9 cellular contexts compared by ENCODE assay signal in the genomic region with DNA sequence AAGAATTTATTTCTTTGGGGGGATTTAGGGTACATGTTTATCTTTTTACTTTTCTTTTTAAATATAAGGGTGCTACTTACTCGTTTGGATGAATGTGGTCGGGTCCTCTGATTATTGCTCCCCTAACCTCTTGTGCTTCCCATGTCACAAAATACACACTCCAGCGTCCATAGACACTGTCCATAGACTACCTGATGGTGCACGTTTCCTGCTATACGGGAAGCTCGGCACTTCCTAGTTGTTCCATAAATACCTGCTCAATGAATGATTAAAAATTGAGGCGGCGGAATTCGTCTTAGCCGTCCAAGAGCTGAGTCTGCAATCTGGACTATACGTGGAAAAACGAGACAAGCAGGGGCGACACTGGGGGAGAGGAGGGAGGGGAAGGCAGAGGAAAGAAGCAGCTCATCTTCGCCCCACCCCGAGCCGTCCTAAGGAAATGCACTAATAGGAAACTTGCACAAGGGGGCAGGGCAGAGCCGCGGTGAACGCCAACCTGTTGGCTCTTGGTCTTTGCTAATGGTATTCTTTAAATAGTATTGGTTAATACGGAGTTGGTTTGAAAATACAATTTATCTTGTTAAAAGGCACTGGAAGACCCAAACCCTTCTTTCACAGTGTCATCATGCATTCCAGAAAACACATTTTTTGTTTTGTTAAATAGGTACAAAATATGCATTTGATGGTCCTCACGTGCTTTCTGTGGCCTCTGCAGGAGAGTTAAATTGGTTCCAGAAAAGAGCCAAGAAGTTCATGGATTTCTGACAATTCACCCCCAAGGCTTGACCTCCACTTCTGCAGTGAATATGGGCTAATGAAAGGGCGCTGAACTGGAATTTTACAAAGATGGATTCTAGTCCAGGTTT.
DNase-seq lines count a peak whose midpoint lies in the region; ATAC-seq and TF ChIP-seq lines count a peak whose summit lies in the region.
"Had no signal": no experiment of that assay in that cellular context is flagged by ENCODE, and none has a peak within 500 bp of the region (broad histone marks: within the 10 kb centered on the region; RNA-seq: fewer than 3 reads in every experiment).

No MANE protein-coding gene starts in this region.

- H3K79me1 ChIP-seq in neuronal stem cell (ENCODE audit: low read depth, low read length): no peaks in the 10 kb centered on the region

- no peak overlapping the region for H2BK12ac ChIP-seq in neuronal stem cell (ENCODE audit: low read length)

- H2AK5ac ChIP-seq in neuronal stem cell (ENCODE audit: low read depth, low read length): no peak overlapping the region

- H3K18ac ChIP-seq in neuronal stem cell (ENCODE audit: low read length): no peak overlapping the region

- no peak overlapping the region for H3K14ac ChIP-seq in neuronal stem cell (ENCODE audit: low read length)

- no peak overlapping the region for H3K4ac ChIP-seq in neuronal stem cell (ENCODE audit: low read length)

- no peak overlapping the region for H3K23ac ChIP-seq in neuronal stem cell (ENCODE audit: low read depth, low read length, poor library complexity)

- no peak overlapping the region for H4K91ac ChIP-seq in neuronal stem cell (ENCODE audit: low read depth, low read length, poor library complexity)

- no peak overlapping the region for H3K9ac ChIP-seq in neuronal stem cell (ENCODE audit: low read depth, low read length, poor library complexity)

- TF ChIP-seq CTCF in 22Rv1 (IDR thresholded peaks at IDR 0.05) (peak; percentile 89), GM06990 (IDR thresholded peaks at IDR 0.05; ENCODE audit: insufficient read depth, low read length, poor library complexity, severe bottlenecking) (peak; percentile 71), Peyer's patch (IDR thresholded peaks at IDR 0.05) (peak in 4 of 6 experiments; percentile 26 to 43 (median 38))

- H3K4me3 ChIP-seq in GM06990 (replicated peaks; ENCODE audit: low read depth, low read length) (peak overlapping the region; percentile 53), Peyer's patch (peak overlapping the region in 1 of 4 donors; percentile 1), neuronal stem cell (ENCODE audit: low read length in 2 of 2) (no peak overlapping the region)

- WGBS in neuronal stem cell (ENCODE audit: extremely low coverage in 2 of 2, insufficient read length in 2 of 2, insufficient replicate concordance in 1 of 2), 2 donors: no CpG with 5 or more reads among the region's 22 CpGs

- no peak overlapping the region for H2BK15ac ChIP-seq in neuronal stem cell (ENCODE audit: low read length)

- H3K27ac ChIP-seq in 22Rv1 (no peak overlapping the region), Peyer's patch (no peak overlapping the region), neuronal stem cell (replicated peaks; ENCODE audit: low read length) (no peak overlapping the region)
- H3K27ac ChIP-seq: epithelial cell of prostate had no signal

- no peaks in the 10 kb centered on the region for H3K36me3 ChIP-seq in GM06990 (ENCODE audit: control insufficient read depth, insufficient read depth, low read length)
- no peaks in the 10 kb centered on the region for H3K36me3 ChIP-seq in Peyer's patch
- peaks cover 0 to 2% of the 10 kb centered on the region in 2 donors for H3K36me3 ChIP-seq in neuronal stem cell (replicated peaks in 1 of 2; ENCODE audit: control insufficient read depth in 2 of 2, insufficient read depth in 2 of 2, low read length in 2 of 2)

- H4K8ac ChIP-seq in neuronal stem cell (ENCODE audit: low read depth, low read length): no peak overlapping the region

- H3K4me1 ChIP-seq in Peyer's patch (no peaks in the 10 kb centered on the region), neuronal stem cell (ENCODE audit: control insufficient read depth in 2 of 2, insufficient read depth in 1 of 2, low read depth in 1 of 2, low read length in 2 of 2) (no peaks in the 10 kb centered on the region)

- H3K4me2 ChIP-seq in neuronal stem cell (ENCODE audit: insufficient read depth, low read length, poor library complexity, severe bottlenecking): no peak overlapping the region

- no peak overlapping the region for H2BK5ac ChIP-seq in neuronal stem cell (ENCODE audit: low read length)

- peak; percentile 60 for ATAC-seq in HG02852 (IDR thresholded peaks at IDR 0.05; ENCODE audit: unreplicated experiment)
- ATAC-seq in esophagus mucosa: peak; percentile 78

- no peak for TF ChIP-seq POLR2A in Peyer's patch (IDR thresholded peaks at IDR 0.05)

- H2BK120ac ChIP-seq in neuronal stem cell (ENCODE audit: low read depth, low read length): no peak overlapping the region

- no peak overlapping the region for H2AFZ ChIP-seq in neuronal stem cell (ENCODE audit: low read length)

- peaks cover 0 to 5% (median 1%) of the 10 kb centered on the region in 4 donors for H3K9me3 ChIP-seq in Peyer's patch
- peaks cover 9 to 36% of the 10 kb centered on the region in 2 donors for H3K9me3 ChIP-seq in neuronal stem cell (replicated peaks in 1 of 2; ENCODE audit: control insufficient read depth in 2 of 2, insufficient read depth in 1 of 2, low read depth in 1 of 2, low read length in 2 of 2)

- H3K27me3 ChIP-seq in GM06990 (replicated peaks; ENCODE audit: control insufficient read depth, insufficient read depth, low read length): no peaks in the 10 kb centered on the region; the same call in 1 of the 2 replicates
- H3K27me3 ChIP-seq in Peyer's patch: no peaks in the 10 kb centered on the region
- H3K27me3 ChIP-seq in neuronal stem cell (ENCODE audit: control insufficient read depth in 3 of 3, insufficient read depth in 3 of 3, low read depth in 1 of 3, low read length in 3 of 3): no peaks in the 10 kb centered on the region

- DNase-seq in GM06990 (ENCODE audit: extremely low read depth, insufficient read length): peak; percentile 28
- DNase-seq in Peyer's patch: no peak
- DNase-seq in neuronal stem cell (ENCODE audit: low spot score): peak; percentile 27
- DNase-seq in DMS79 treated with DMSO at 0.1 percent for 48 hours (lab: John Stamatoyannopoulos, UW): no peak
- DNase-seq in NCI-H1930 (lab: John Stamatoyannopoulos, UW): no peak

Comparison
In these comparisons a context has a peak if more than half of its experiments do, and no peak if none do; other contexts are left out.
1. CTCF ChIP-seq: peak in every context shown above with its lines; median percentile 89 in 22Rv1; 71 in GM06990; 38 in Peyer's patch.
2. DNase-seq: peak in GM06990 (single experiment) and neuronal stem cell (single experiment); none in Peyer's patch (0 of 3), DMS79 treated with DMSO at 0.1 percent for 48 hours (single experiment) and NCI-H1930 (0 of 2).